8 cellular contexts compared by ENCODE assay signal in genomic region chr9:113654605-113655193, GRCh38.
DNase-seq lines count a peak whose midpoint lies in the region; ATAC-seq and TF ChIP-seq lines count a peak whose summit lies in the region.

No MANE protein-coding gene starts in this region.

- H3K27ac Mint-ChIP-seq in neural progenitor cell: peak overlapping the region; percentile 39

- H3K27me3 ChIP-seq in neural progenitor cell: no peaks in the 10 kb centered on the region
- no peaks in the 10 kb centered on the region for H3K27me3 ChIP-seq in uterus

- no peak for TF ChIP-seq POLR2A in uterus (IDR thresholded peaks at IDR 0.05)

- peaks cover 13% of the 10 kb centered on the region for H3K27me3 Mint-ChIP-seq in neural progenitor cell (ENCODE audit: insufficient read depth, low read depth)

- H3F3A ChIP-seq in neural progenitor cell (ENCODE audit: low read depth): no peaks in the 10 kb centered on the region

- H3K9ac ChIP-seq in neural progenitor cell: no peak overlapping the region

- peak overlapping the region; percentile 46 for H3K4me2 ChIP-seq in neural progenitor cell

- no peaks in the 10 kb centered on the region for H4K20me1 ChIP-seq in neural progenitor cell (ENCODE audit: low read depth)

- H3K4me1 ChIP-seq in neural progenitor cell (peaks cover 21% of the 10 kb centered on the region), uterus (peaks cover 0 to 6% of the 10 kb centered on the region in 2 donors)

- H3K4me3 ChIP-seq in neural progenitor cell (no peak overlapping the region), uterus (no peak overlapping the region)

- DNase-seq in Right ventricle myocardium inferior (ENCODE audit: missing footprints) (peak; percentile 84), cardiac septum (ENCODE audit: low spot score) (no peak), Right ventricle myocardium superior (peak; percentile 80), neural progenitor cell (ENCODE audit: low spot score) (no peak), uterus (peak; percentile 62 to 73), activated gamma-delta T cell treated with Interleukin-2 at 50 U/mL for 16 hours (no peak)

- no peak overlapping the region for H3K4me3 Mint-ChIP-seq in neural progenitor cell

- H2AFZ ChIP-seq in neural progenitor cell (replicated peaks): peak overlapping the region; percentile 95

- H3K36me3 ChIP-seq in neural progenitor cell (no peaks in the 10 kb centered on the region), uterus (no peaks in the 10 kb centered on the region)

- H3K4me1 Mint-ChIP-seq in neural progenitor cell: peaks cover 45% of the 10 kb centered on the region

- no peaks in the 10 kb centered on the region for H3K36me3 Mint-ChIP-seq in neural progenitor cell

- H3K79me2 ChIP-seq in neural progenitor cell (ENCODE audit: low read depth): no peaks in the 10 kb centered on the region

- H3K9me3 ChIP-seq in neural progenitor cell (ENCODE audit: low read depth) (no peaks in the 10 kb centered on the region), uterus (no peaks in the 10 kb centered on the region)

- ATAC-seq in Right ventricle myocardium inferior (peak; percentile 79), Right ventricle myocardium superior (ENCODE audit: poor library complexity) (peak; percentile 77), GM21723 (IDR thresholded peaks at IDR 0.05; ENCODE audit: unreplicated experiment) (no peak), GM18868 (IDR thresholded peaks at IDR 0.05; ENCODE audit: unreplicated experiment) (no peak)

- TF ChIP-seq CTCF in neural progenitor cell (IDR thresholded peaks at IDR 0.05): no peak
- TF ChIP-seq CTCF in uterus (IDR thresholded peaks at IDR 0.05): no peak

- H3K27ac ChIP-seq in neural progenitor cell (no peak overlapping the region), uterus (peak overlapping the region; percentile 67 to 82)

- no peaks in the 10 kb centered on the region for H3K9me3 Mint-ChIP-seq in neural progenitor cell

- intact Hi-C loops in Right ventricle myocardium inferior (cut with DNase I) (loop anchor here (1.0 to 10.0 kb wide), 4 partner anchors 34 to 380 kb away; partner anchors contain the start of genes ALAD, CDC26 and PRPF4), cardiac septum (cut with DNase I) (loop anchor here (1.0 to 10.0 kb wide), 6 partner anchors 34 to 347 kb away; partner anchors contain the start of gene ALAD), Right ventricle myocardium superior (cut with DNase I) (loop anchor here (1.0 kb wide), 1 partner anchor 63 kb away; no protein-coding TSS in a partner anchor), uterus (cut with DNase I; ENCODE audit: low total_unique reads) (loop anchor here (5.0 kb wide), 1 partner anchor 207 kb away; no protein-coding TSS in a partner anchor)

Comparison
In these comparisons a context has a peak if more than half of its experiments do, and no peak if none do; other contexts are left out.
1. DNase-seq: peak in Right ventricle myocardium inferior (single experiment), Right ventricle myocardium superior (single experiment) and uterus (2 of 2); none in cardiac septum (single experiment), neural progenitor cell (single experiment) and activated gamma-delta T cell treated with Interleukin-2 at 50 U/mL for 16 hours (single experiment).
2. ATAC-seq: peak in Right ventricle myocardium inferior (single experiment) and Right ventricle myocardium superior (single experiment); none in GM21723 (single experiment) and GM18868 (single experiment).